9 cellular contexts compared by ENCODE assay signal in the genomic region with DNA sequence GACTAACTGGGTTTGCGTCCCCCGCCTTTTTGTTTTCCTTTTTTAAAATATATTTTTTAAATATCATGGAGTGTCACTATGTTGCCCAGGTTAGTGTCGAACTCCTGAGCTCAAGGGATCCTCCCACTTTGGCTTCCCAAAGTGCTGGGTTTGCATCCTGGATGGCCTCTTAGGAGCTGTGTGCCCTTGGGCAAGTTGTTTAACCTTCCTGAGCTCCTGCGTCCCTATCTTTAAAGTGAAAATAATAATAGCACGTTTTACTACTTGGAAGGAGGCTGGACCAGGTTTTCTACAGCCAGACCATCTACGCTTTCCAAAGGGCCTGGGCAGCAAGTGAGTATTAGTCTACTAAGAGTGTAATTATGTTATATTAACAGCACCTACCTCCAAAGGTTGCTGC. TPM values are rescaled to one million over a fixed set of nuclear protein-coding genes. Genes with fewer than 3 reads are reported as not detected.
DNase-seq lines count a peak whose midpoint lies in the region; ATAC-seq and TF ChIP-seq lines count a peak whose summit lies in the region.
"Had no signal": no experiment of that assay in that cellular context is flagged by ENCODE, and none has a peak within 500 bp of the region (broad histone marks: within the 10 kb centered on the region; RNA-seq: fewer than 3 reads in every experiment).

No MANE protein-coding gene starts in this region.

- peaks cover 10% of the 10 kb centered on the region for H3K27me3 Mint-ChIP-seq in CD4-positive, alpha-beta T cell
- H3K27me3 Mint-ChIP-seq in effector memory CD8-positive, alpha-beta T cell, result peaks cover 20 to 53% of the 10 kb centered on the region in 2 donors

- H3K36me3 ChIP-seq in neuron (ENCODE audit: insufficient read depth, low read length), result no peaks in the 10 kb centered on the region

- no peak for TF ChIP-seq CTCF in CD4-positive, alpha-beta T cell (IDR thresholded peaks at IDR 0.05)
- TF ChIP-seq CTCF in NB4 (IDR thresholded peaks at IDR 0.05; ENCODE audit: low read depth, low read length), result no peak

- no peak for ATAC-seq in CD4-positive, alpha-beta T cell (ENCODE audit: poor library complexity)
- ATAC-seq in effector memory CD8-positive, alpha-beta T cell (replicated peaks), result no peak
- ATAC-seq in HG03039 (IDR thresholded peaks at IDR 0.05; ENCODE audit: unreplicated experiment), result no peak
- no peak for ATAC-seq in HG02981 (IDR thresholded peaks at IDR 0.05; ENCODE audit: unreplicated experiment)

- no peak overlapping the region for H3K27ac ChIP-seq in CD4-positive, alpha-beta T cell (ENCODE audit: low read depth, low read length)

- H3K4me1 Mint-ChIP-seq in CD4-positive, alpha-beta T cell (ENCODE audit: low read depth), result peaks cover 14% of the 10 kb centered on the region
- peaks cover 0 to 9% of the 10 kb centered on the region in 2 donors for H3K4me1 Mint-ChIP-seq in effector memory CD8-positive, alpha-beta T cell (ENCODE audit: low read depth in 2 of 2)

- CTCF ChIA-PET in CD4-positive, alpha-beta T cell (lab: Charles Lee), result interaction anchor here (1.0 kb wide), 1 partner anchor 9 kb away, joined by 4 read pairs; no protein-coding TSS in a partner anchor

- peak overlapping the region; percentile 91 for H2AFZ ChIP-seq in neuron (ENCODE audit: low read depth, low read length)

- no peaks in the 10 kb centered on the region for H3K36me3 Mint-ChIP-seq in CD4-positive, alpha-beta T cell (ENCODE audit: low read depth)
- H3K36me3 Mint-ChIP-seq in effector memory CD8-positive, alpha-beta T cell (ENCODE audit: insufficient read depth), result no peaks in the 10 kb centered on the region

- H3K27me3 ChIP-seq in CD4-positive, alpha-beta T cell (ENCODE audit: control insufficient read depth, insufficient read depth, low read length), result peaks cover 10% of the 10 kb centered on the region
- no peaks in the 10 kb centered on the region for H3K27me3 ChIP-seq in neuron (ENCODE audit: insufficient read depth, low read length)

- H3K4me3 Mint-ChIP-seq in CD4-positive, alpha-beta T cell, result peak overlapping the region; percentile 52
- peak overlapping the region; percentile 67 to 78 for H3K4me3 Mint-ChIP-seq in effector memory CD8-positive, alpha-beta T cell

- H3K4me3 ChIP-seq in NB4 (ENCODE audit: low read depth, low read length) (peak overlapping the region; percentile 23), neuron (ENCODE audit: low read length) (peak overlapping the region; percentile 40)

- TF ChIP-seq POLR2A in NB4 (IDR thresholded peaks at IDR 0.05; ENCODE audit: extremely low read depth, insufficient read length) (no peak), erythroblast (IDR thresholded peaks at IDR 0.05; ENCODE audit: low read length) (no peak)

- intact Hi-C loops in CD4-positive, alpha-beta T cell (cut with DNase I, micrococcal nuclease), result no loop called here

- POLR2A ChIA-PET in CD4-positive, alpha-beta T cell (lab: Charles Lee), result no interaction called here

- H3K9me3 Mint-ChIP-seq in CD4-positive, alpha-beta T cell, result no peaks in the 10 kb centered on the region
- H3K9me3 Mint-ChIP-seq in effector memory CD8-positive, alpha-beta T cell, result no peaks in the 10 kb centered on the region

- H3K9me3 ChIP-seq in CD4-positive, alpha-beta T cell (ENCODE audit: control insufficient read depth, low read length), result no peaks in the 10 kb centered on the region
- H3K9me3 ChIP-seq in neuron (ENCODE audit: low read length), result no peaks in the 10 kb centered on the region

- DNase-seq in CD4-positive, alpha-beta T cell, result no peak
- DNase-seq in NB4 (ENCODE audit: low read depth) (no peak), erythroblast (lab: John Stamatoyannopoulos, UW) (no peak), OCI-M2 (lab: John Stamatoyannopoulos, UW; ENCODE audit: unreplicated experiment) (no peak)
- no peak for DNase-seq in effector memory CD8-positive, alpha-beta T cell
- DNase-seq: NCI-H2081 treated with DMSO at 0.1 percent for 48 hours had no signal

- no peak overlapping the region for H3K27ac Mint-ChIP-seq in CD4-positive, alpha-beta T cell
- H3K27ac Mint-ChIP-seq in effector memory CD8-positive, alpha-beta T cell, result no peak overlapping the region

- peaks cover 9% of the 10 kb centered on the region for H3K4me1 ChIP-seq in neuron (ENCODE audit: insufficient read depth, low read length)

RNA-seq across cellular contexts. Expression of gene RNU6-1, which starts 44.2 kb away (rescaled TPM):
- total RNA-seq in CD4-positive, alpha-beta T cell, result not detected

RNA-seq across cellular contexts. Expression of gene SKOR1, which starts 58.7 kb away (rescaled TPM):
- total RNA-seq in CD4-positive, alpha-beta T cell, result 1 to 10 TPM; 1.8 to 2.2 TPM
